Comparison of ENCODE assay signal across 8 cellular contexts in genomic region chr10:72320676-72321247, GRCh38. TPM values are rescaled to one million over a fixed set of nuclear protein-coding genes. Genes with fewer than 3 reads are reported as not detected.
A peak's percentile ranks its signal among the peaks of the same experiment; 100 is the strongest.
DNase-seq lines count a peak whose midpoint lies in the region; ATAC-seq, FAIRE-seq and TF ChIP-seq lines count a peak whose summit lies in the region.

No MANE protein-coding gene starts in this region.

- H3K9me3 Mint-ChIP-seq in activated naive CD4-positive, alpha-beta T cell treated with anti-CD3 and anti-CD28 coated beads, Interleukin-2, amount 50 U/mL, for 72 hours, result peaks cover 0 to 5% of the 10 kb centered on the region in 2 donors

- ATAC-seq in activated naive CD4-positive, alpha-beta T cell treated with anti-CD3 and anti-CD28 coated beads, Interleukin-2, amount 50 U/mL, for 72 hours, result peak; percentile 75 to 77
- ATAC-seq in Right ventricle myocardium superior (ENCODE audit: poor library complexity), result peak; percentile 45

- intact Hi-C loops in Right ventricle myocardium superior (cut with DNase I), result loop anchor here (10.0 kb wide), 1 partner anchor 46 kb away; the partner anchor contains the start of gene DDIT4

- TF ChIP-seq POLR2A in GM10847 (IDR thresholded peaks at IDR 0.05; ENCODE audit: extremely low read depth, insufficient read length), result peak; percentile 56
- no peak; the same call in 1 of the 2 replicates for TF ChIP-seq POLR2A in H54 (IDR thresholded peaks at IDR 0.05; ENCODE audit: low read depth, low read length)

- peak; percentile 100 for DNase-seq in H54 (ENCODE audit: insufficient read length, low spot score)
- peak; percentile 83 for DNase-seq in KG1 (lab: John Stamatoyannopoulos, UW)
- DNase-seq in SHP77 treated with DMSO at 0.1 percent for 48 hours (lab: John Stamatoyannopoulos, UW), result peak; percentile 21
- peak; percentile 71 to 91 for DNase-seq in activated naive CD4-positive, alpha-beta T cell treated with anti-CD3 and anti-CD28 coated beads, Interleukin-2, amount 50 U/mL, for 72 hours (ENCODE audit: low spot score in 2 of 2)
- peak; percentile 75 for DNase-seq in Right ventricle myocardium superior
- DNase-seq in pulmonary artery endothelial cell (ENCODE audit: low read depth, low spot score), result peak; percentile 72
- no peak for DNase-seq in hippocampal formation (lab: John Stamatoyannopoulos, UW)

- H3K27ac Mint-ChIP-seq in activated naive CD4-positive, alpha-beta T cell treated with anti-CD3 and anti-CD28 coated beads, Interleukin-2, amount 50 U/mL, for 72 hours, result peak overlapping the region; percentile 95 to 99

- FAIRE-seq in H54 (lab: Jason Lieb, UNC), result peak; percentile 96

- H3K36me3 Mint-ChIP-seq in activated naive CD4-positive, alpha-beta T cell treated with anti-CD3 and anti-CD28 coated beads, Interleukin-2, amount 50 U/mL, for 72 hours, result peaks cover 5 to 12% of the 10 kb centered on the region in 2 donors

RNA-seq across cellular contexts. Expression of gene DNAJB12, which starts 34.0 kb away (rescaled TPM):
- total RNA-seq in activated naive CD4-positive, alpha-beta T cell treated with anti-CD3 and anti-CD28 coated beads, Interleukin-2, amount 50 U/mL, for 72 hours, result 10 to 100 TPM; 20.7 to 26.6 TPM
- total RNA-seq in Right ventricle myocardium superior (26.1 TPM), pulmonary artery endothelial cell (26.2 and 27.8 TPM in 2 replicates)

RNA-seq across cellular contexts. Expression of gene DDIT4, which starts 47.0 kb away (rescaled TPM):
- total RNA-seq in activated naive CD4-positive, alpha-beta T cell treated with anti-CD3 and anti-CD28 coated beads, Interleukin-2, amount 50 U/mL, for 72 hours, result 1,000 to 10,000 TPM; 1,025 to 1,076 TPM
- total RNA-seq in Right ventricle myocardium superior, result 54.8 TPM
- total RNA-seq in pulmonary artery endothelial cell, result 133 and 170 TPM in 2 replicates

Comparison
In these comparisons a context has a peak if more than half of its experiments do, and no peak if none do; other contexts are left out.
1. DNase-seq: peak in H54 (single experiment), KG1 (single experiment), SHP77 treated with DMSO at 0.1 percent for 48 hours (single experiment), activated naive CD4-positive, alpha-beta T cell treated with anti-CD3 and anti-CD28 coated beads, Interleukin-2, amount 50 U/mL, for 72 hours (2 of 2), Right ventricle myocardium superior (single experiment) and pulmonary artery endothelial cell (single experiment); none in hippocampal formation (0 of 2).